In the genomic region with DNA sequence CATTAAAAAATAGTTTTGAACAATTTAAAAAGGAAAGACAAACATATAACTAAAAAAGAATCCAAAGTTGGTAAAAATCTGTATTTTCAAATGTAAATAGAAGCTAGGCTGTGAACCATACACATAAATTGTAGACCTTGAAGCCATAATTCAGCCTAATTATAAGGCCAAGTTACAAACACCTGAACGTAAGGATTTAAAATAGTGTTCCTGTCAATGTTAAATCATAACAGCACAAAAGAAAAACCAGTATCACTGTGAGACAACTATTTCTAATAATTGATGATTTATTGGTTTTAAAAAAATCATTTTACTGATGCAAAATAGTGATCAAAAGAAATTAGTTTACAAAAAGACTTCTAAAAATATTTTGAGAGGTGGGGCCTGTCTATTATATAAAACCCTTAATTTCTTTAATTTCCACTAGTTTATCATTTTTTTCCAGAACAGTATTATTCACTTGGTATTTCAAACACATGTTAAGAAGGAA, we compare ENCODE assay signal across 8 cellular contexts. TPM values are rescaled to one million over a fixed set of nuclear protein-coding genes. Genes with fewer than 3 reads are reported as not detected.
DNase-seq lines count a peak whose midpoint lies in the region; ATAC-seq and TF ChIP-seq lines count a peak whose summit lies in the region.

No MANE protein-coding gene starts in this region.

- H3K18ac ChIP-seq in IMR-90 (ENCODE audit: low read depth, low read length), result peak overlapping the region; percentile 95; the same call in 1 of the 2 replicates

- peaks cover 40% of the 10 kb centered on the region for H3K36me3 ChIP-seq in ACC112 (ENCODE audit: insufficient read depth, low read length)
- H3K36me3 ChIP-seq in IMR-90 (ENCODE audit: control insufficient read depth, insufficient read depth, low read length), result peaks cover 28% of the 10 kb centered on the region
- H3K36me3 ChIP-seq in mucosa of stomach (ENCODE audit: control insufficient read depth, insufficient read depth, low read length), result peaks cover 18% of the 10 kb centered on the region

- ATAC-seq in IMR-90 (ENCODE audit: low read depth) (no peak), HG02798 (IDR thresholded peaks at IDR 0.05; ENCODE audit: poor library complexity, unreplicated experiment) (no peak)

- H4K91ac ChIP-seq in IMR-90 (ENCODE audit: insufficient read depth, low read depth, low read length), result 0 out of 2 replicates have a peak overlapping the region, but pooled peaks have one; percentile 4

- in situ Hi-C loops in IMR-90 (cut with MboI; ENCODE audit: low sequenced_read_pairs), result loop anchor here (5.0 to 25.0 kb wide), 2 partner anchors 108 to 257 kb away; no protein-coding TSS in a partner anchor

- no peak overlapping the region for H2AK5ac ChIP-seq in IMR-90 (ENCODE audit: low read depth, low read length)

- H3K56ac ChIP-seq in IMR-90 (ENCODE audit: extremely low read depth, insufficient read depth, low read length), result no peak overlapping the region

- peak overlapping the region; percentile 27; the same call in 1 of the 2 replicates for H4K5ac ChIP-seq in IMR-90 (ENCODE audit: low read depth, low read length)

- H3K4ac ChIP-seq in IMR-90 (ENCODE audit: low read depth, low read length), result peak overlapping the region; percentile 6; the same call in 1 of the 2 replicates

- H2BK5ac ChIP-seq in IMR-90 (ENCODE audit: low read depth, low read length, poor library complexity, severe bottlenecking), result peak overlapping the region; percentile 96

- H2AK9ac ChIP-seq in IMR-90 (replicated peaks; ENCODE audit: low read depth, low read length, poor library complexity), result no peak overlapping the region

- H3K79me2 ChIP-seq in ACC112 (ENCODE audit: control insufficient read depth, insufficient read depth, low read length, unreplicated experiment), result peaks cover 83% of the 10 kb centered on the region

- H2BK20ac ChIP-seq in IMR-90 (ENCODE audit: low read depth, low read length), result no peak overlapping the region

- H2BK15ac ChIP-seq in IMR-90 (ENCODE audit: low read depth, low read length), result no peak overlapping the region

- TF ChIP-seq CTCF in IMR-90 (conservative IDR thresholded peaks at IDR 0.05; ENCODE audit: low read depth, low read length) (no peak), cardiac fibroblast (IDR thresholded peaks at IDR 0.05; ENCODE audit: low read depth, low read length) (no peak)

- intact Hi-C loops in IMR-90 (cut with micrococcal nuclease), result no loop called here

- TF ChIP-seq POLR2A in IMR-90 (IDR thresholded peaks at IDR 0.05; ENCODE audit: low read depth, low read length), result no peak

- peaks cover 21% of the 10 kb centered on the region for H3K4me1 ChIP-seq in ACC112 (ENCODE audit: control insufficient read depth, insufficient read depth, low read length, unreplicated experiment)
- H3K4me1 ChIP-seq in IMR-90 (ENCODE audit: control insufficient read depth, insufficient read depth, low read length), result peaks cover 6% of the 10 kb centered on the region
- H3K4me1 ChIP-seq in mucosa of stomach (ENCODE audit: control insufficient read depth, insufficient read depth, low read length), result peaks cover 28% of the 10 kb centered on the region

- H3K9me3 ChIP-seq in IMR-90 (ENCODE audit: control insufficient read depth, insufficient read depth, low read length) (no peaks in the 10 kb centered on the region), mucosa of stomach (ENCODE audit: control insufficient read depth, low read length) (no peaks in the 10 kb centered on the region)

- H4K8ac ChIP-seq in IMR-90 (ENCODE audit: low read depth in 2 of 2, low read length in 2 of 2), result no peak overlapping the region; a peak in 2 of 4 replicates

- H3K27ac ChIP-seq in ACC112 (ENCODE audit: low read depth, low read length) (peak overlapping the region; percentile 98), IMR-90 (ENCODE audit: insufficient read depth, low read length) (peak overlapping the region; percentile 97)

- no peak for TF ChIP-seq RAD21 in IMR-90 (IDR thresholded peaks at IDR 0.05; ENCODE audit: low read length)

- H3K9me1 ChIP-seq in IMR-90 (ENCODE audit: insufficient read depth, low read length), result no peaks in the 10 kb centered on the region

- BruUV-seq in IMR-90 (replicated peaks; lab: Mats Ljungman, UMichigan), result no TSS peak

- H3K27me3 ChIP-seq in ACC112 (ENCODE audit: insufficient read depth, low read length) (no peaks in the 10 kb centered on the region), IMR-90 (ENCODE audit: control insufficient read depth, insufficient read depth, low read length) (no peaks in the 10 kb centered on the region), mucosa of stomach (ENCODE audit: control insufficient read depth, insufficient read depth, low read length) (no peaks in the 10 kb centered on the region)

- H3K9ac ChIP-seq in IMR-90 (ENCODE audit: low read depth, low read length), result peak overlapping the region; percentile 98
- H3K9ac ChIP-seq in mucosa of stomach (ENCODE audit: low read length), result peak overlapping the region; percentile 96

- dilution Hi-C loops in IMR-90 (cut with HindIII; ENCODE audit: low sequenced_read_pairs, unreplicated experiment), result no loop called here

- H2BK120ac ChIP-seq in IMR-90 (ENCODE audit: low read depth, low read length), result no peak overlapping the region

- CTCF ChIA-PET in IMR-90 (lab: Yijun Ruan, JAX), result interaction anchor here (1.2 kb wide), 1 partner anchor 106 kb away, joined by 6 read pairs; no protein-coding TSS in a partner anchor

- no peak for DNase-seq in IMR-90
- no peak for DNase-seq in cardiac fibroblast (ENCODE audit: low read depth in 2 of 2)
- no peak for DNase-seq in A172 (ENCODE audit: low spot score)
- no peak for DNase-seq in NCI-H2081 (lab: John Stamatoyannopoulos, UW)
- no peak for DNase-seq in D341Med (ENCODE audit: low spot score)

- peak overlapping the region; percentile 96 for H3K4me3 ChIP-seq in ACC112 (ENCODE audit: low read depth, low read length)
- peak overlapping the region; percentile 76 for H3K4me3 ChIP-seq in IMR-90 (ENCODE audit: insufficient read depth, low read depth, low read length)
- H3K4me3 ChIP-seq in cardiac fibroblast (replicated peaks in 1 of 2; ENCODE audit: low read depth in 2 of 2, low read length in 2 of 2), result peak overlapping the region; percentile 62 to 69
- peak overlapping the region; percentile 39 for H3K4me3 ChIP-seq in mucosa of stomach (ENCODE audit: low read length)

- no CpG with 5 or more reads among the region's 1 CpG for WGBS in IMR-90 (ENCODE audit: extremely low coverage in 2 of 2, insufficient read length in 1 of 2), 2 experiments

- peaks cover 36% of the 10 kb centered on the region for H4K20me1 ChIP-seq in IMR-90 (ENCODE audit: insufficient read depth, low read length)

- H3K14ac ChIP-seq in IMR-90 (replicated peaks; ENCODE audit: low read depth, low read length), result peak overlapping the region; percentile 84; the same call in 1 of the 2 replicates

- POLR2A ChIA-PET in IMR-90 (lab: Charles Lee; ENCODE audit: unreplicated experiment), result interaction anchor here (0.5 kb wide), 1 partner anchor 119 kb away, joined by 3 read pairs; no protein-coding TSS in a partner anchor

- peak overlapping the region; percentile 74; the same call in 1 of the 2 replicates for H3K23ac ChIP-seq in IMR-90 (ENCODE audit: low read depth, low read length)

- peak overlapping the region; percentile 90 for H3K4me2 ChIP-seq in IMR-90 (ENCODE audit: low read depth, low read length)

- peaks cover 5% of the 10 kb centered on the region in 2 experiments for H3K79me1 ChIP-seq in IMR-90 (ENCODE audit: low read depth in 1 of 2, low read length in 2 of 2)

- no peak overlapping the region for H2AFZ ChIP-seq in ACC112 (ENCODE audit: low read length, unreplicated experiment)
- H2AFZ ChIP-seq in IMR-90 (replicated peaks; ENCODE audit: low read length, poor library complexity), result no peak overlapping the region

TF ChIP-seq in IMR-90, 13 proteins besides CTCF, POLR2A, EP300 and RAD21:
- TF ChIP-seq SMC3 (IDR thresholded peaks at IDR 0.05; ENCODE audit: low read depth, low read length), result no peak
- no peak for TF ChIP-seq CHD1 (IDR thresholded peaks at IDR 0.05; ENCODE audit: low read depth, low read length)
- TF ChIP-seq RFX5 (IDR thresholded peaks at IDR 0.05; ENCODE audit: low read depth, low read length), result no peak
- TF ChIP-seq MXI1 (IDR thresholded peaks at IDR 0.05; ENCODE audit: borderline replicate concordance, low read depth, low read length), result no peak
- no peak for TF ChIP-seq NFE2L2 (IDR thresholded peaks at IDR 0.05; ENCODE audit: low read depth, low read length)
- TF ChIP-seq FOS (IDR thresholded peaks at IDR 0.05; ENCODE audit: low read depth, low read length), result no peak
- TF ChIP-seq RCOR1 (IDR thresholded peaks at IDR 0.05; ENCODE audit: insufficient replicate concordance, low read length), result no peak
- TF ChIP-seq MAFK (IDR thresholded peaks at IDR 0.05; ENCODE audit: low read depth, low read length), result no peak
- no peak for TF ChIP-seq CEBPB (IDR thresholded peaks at IDR 0.05; ENCODE audit: low read depth, low read length)
- TF ChIP-seq, protein P1, sequence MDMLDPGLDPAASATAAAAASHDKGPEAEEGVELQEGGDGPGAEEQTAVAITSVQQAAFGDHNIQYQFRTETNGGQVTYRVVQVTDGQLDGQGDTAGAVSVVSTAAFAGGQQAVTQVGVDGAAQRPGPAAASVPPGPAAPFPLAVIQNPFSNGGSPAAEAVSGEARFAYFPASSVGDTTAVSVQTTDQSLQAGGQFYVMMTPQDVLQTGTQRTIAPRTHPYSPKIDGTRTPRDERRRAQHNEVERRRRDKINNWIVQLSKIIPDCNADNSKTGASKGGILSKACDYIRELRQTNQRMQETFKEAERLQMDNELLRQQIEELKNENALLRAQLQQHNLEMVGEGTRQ (IDR thresholded peaks at IDR 0.05; ENCODE audit: low read depth, low read length), result no peak
- TF ChIP-seq MAZ (IDR thresholded peaks at IDR 0.05; ENCODE audit: borderline replicate concordance, low read depth, low read length), result no peak
- TF ChIP-seq BHLHE40 (IDR thresholded peaks at IDR 0.05; ENCODE audit: low read depth, low read length), result no peak
- TF ChIP-seq ELK1 (IDR thresholded peaks at IDR 0.05; ENCODE audit: borderline replicate concordance, low read depth, low read length), result no peak

RNA-seq across cellular contexts. Expression of gene IRF2BP2, which starts 4.4 kb away (rescaled TPM):
- total RNA-seq in IMR-90 (2012; rRNA removed), result 37.2 and 47.0 TPM in 2 replicates
- 56.5 and 66.6 TPM in 2 replicates for polyA plus RNA-seq in IMR-90 (2012; rRNA removed)
- polyA plus RNA-seq in IMR-90 (2012; cell fraction: cytosol; rRNA removed), result 12.6 and 82.3 TPM in 2 replicates
- polyA plus RNA-seq in IMR-90 (2012; cell fraction: nucleus; rRNA removed; ENCODE audit: low replicate concordance), result 216 and 242 TPM in 2 replicates
- 50.8 and 51.3 TPM in 2 replicates for total RNA-seq in A172 (2014; rRNA removed; shearing (Covaris generic))

Comparison
In these comparisons a context has a peak if more than half of its experiments do, and no peak if none do; other contexts are left out.
1. H3K4me3 ChIP-seq: peak in every context shown above with its lines; median percentile 96 in ACC112; 76 in IMR-90; 66 in cardiac fibroblast; 39 in mucosa of stomach.